10 cellular contexts compared by ENCODE assay signal in genomic region chr19:15324791-15325519, GRCh38. TPM values are rescaled to one million over a fixed set of nuclear protein-coding genes. Genes with fewer than 3 reads are reported as not detected.
DNase-seq lines count a peak whose midpoint lies in the region; ATAC-seq and TF ChIP-seq lines count a peak whose summit lies in the region.
"Had no signal": no experiment of that assay in that cellular context is flagged by ENCODE, and none has a peak within 500 bp of the region (broad histone marks: within the 10 kb centered on the region; RNA-seq: fewer than 3 reads in every experiment).

No MANE protein-coding gene starts in this region.

- peaks cover 99 to 100% (median 100%) of the 10 kb centered on the region in 11 experiments for H4K20me1 ChIP-seq in BLaER1 treated with 17β-estradiol and CSF1 and Interleukin-3, amounts not matched to agents 10 nM and 100 nM
- H4K20me1 ChIP-seq in neural progenitor cell (ENCODE audit: low read depth), result peaks cover 100% of the 10 kb centered on the region

- DNase-seq in NCI-H524 treated with DMSO at 0.1 percent for 48 hours (lab: John Stamatoyannopoulos, UW) (peak; percentile 61), epidermal melanocyte (ENCODE audit: insufficient read length, low spot score) (peak; percentile 7), neural progenitor cell (ENCODE audit: low spot score) (peak; percentile 40), SHP77 treated with DMSO at 0.1 percent for 48 hours (lab: John Stamatoyannopoulos, UW) (no peak), GM13976 (ENCODE audit: low spot score) (no peak)
- DNase-seq: GF-D8 had no signal

- ATAC-seq in HG03025 (IDR thresholded peaks at IDR 0.05; ENCODE audit: low FRiP score, unreplicated experiment), result no peak
- ATAC-seq in GM19452 (IDR thresholded peaks at IDR 0.05; ENCODE audit: unreplicated experiment), result no peak

- no peak overlapping the region for H3K27ac Mint-ChIP-seq in neural progenitor cell

- peaks cover 5% of the 10 kb centered on the region for H3K27me3 Mint-ChIP-seq in neural progenitor cell (ENCODE audit: insufficient read depth, low read depth)

- H3F3A ChIP-seq in neural progenitor cell (ENCODE audit: low read depth), result peaks cover 7% of the 10 kb centered on the region

- H3K36me3 ChIP-seq in BLaER1 treated with 17β-estradiol and CSF1 and Interleukin-3, amounts not matched to agents 10 nM and 100 nM, result peaks cover 0 to 12% (median 0%) of the 10 kb centered on the region in 11 experiments; a peak in 4 of 22 replicates
- H3K36me3 ChIP-seq in neural progenitor cell, result no peaks in the 10 kb centered on the region

- peak overlapping the region in 10 of 11 experiments; percentile 8 to 82 (median 38); a peak in 18 of 22 replicates for H3K4me2 ChIP-seq in BLaER1 treated with 17β-estradiol and CSF1 and Interleukin-3, amounts not matched to agents 10 nM and 100 nM
- peak overlapping the region; percentile 65 for H3K4me2 ChIP-seq in neural progenitor cell

- in situ Hi-C loops in GM13976 (cut with MboI; ENCODE audit: low sequenced_read_pairs, unreplicated experiment), result no loop called here

- H2AFZ ChIP-seq in neural progenitor cell (replicated peaks), result no peak overlapping the region

- TF ChIP-seq CTCF in neural progenitor cell (IDR thresholded peaks at IDR 0.05) (no peak), GM13976 (IDR thresholded peaks at IDR 0.05; ENCODE audit: borderline replicate concordance, control extremely low read depth, extremely low read depth, insufficient read depth, missing control alignments) (no peak)

- H3K9ac ChIP-seq in BLaER1 treated with 17β-estradiol and CSF1 and Interleukin-3, amounts not matched to agents 10 nM and 100 nM, result peak overlapping the region in 5 of 11 experiments; percentile 3 to 41 (median 19); a peak in 4 of 22 replicates
- H3K9ac ChIP-seq in neural progenitor cell, result no peak overlapping the region

- H3K4me1 Mint-ChIP-seq in neural progenitor cell, result peaks cover 60% of the 10 kb centered on the region

- H3K4me1 ChIP-seq in BLaER1 treated with 17β-estradiol and CSF1 and Interleukin-3, amounts not matched to agents 10 nM and 100 nM, result peaks cover 76 to 97% (median 84%) of the 10 kb centered on the region in 10 experiments
- peaks cover 13% of the 10 kb centered on the region for H3K4me1 ChIP-seq in neural progenitor cell

- H3K9me3 ChIP-seq in BLaER1 treated with 17β-estradiol and CSF1 and Interleukin-3, amounts not matched to agents 10 nM and 100 nM (replicated peaks in 1 of 11), result no peaks in the 10 kb centered on the region
- no peaks in the 10 kb centered on the region for H3K9me3 ChIP-seq in neural progenitor cell (ENCODE audit: low read depth)
- H3K9me3 ChIP-seq: HAP-1 had no signal

- no peak overlapping the region for H3K4me3 ChIP-seq in BLaER1 treated with 17β-estradiol and CSF1 and Interleukin-3, amounts not matched to agents 10 nM and 100 nM
- H3K4me3 ChIP-seq in neural progenitor cell, result no peak overlapping the region
- H3K4me3 ChIP-seq: HAP-1 had no signal

- peak overlapping the region in 5 of 11 experiments; percentile 8 to 37 (median 10); a peak in 4 of 22 replicates for H3K27ac ChIP-seq in BLaER1 treated with 17β-estradiol and CSF1 and Interleukin-3, amounts not matched to agents 10 nM and 100 nM
- H3K27ac ChIP-seq in neural progenitor cell, result no peak overlapping the region

- H3K27me3 ChIP-seq in BLaER1 treated with 17β-estradiol and CSF1 and Interleukin-3, amounts not matched to agents 10 nM and 100 nM, result no peaks in the 10 kb centered on the region
- H3K27me3 ChIP-seq in neural progenitor cell, result no peaks in the 10 kb centered on the region

- peaks cover 4% of the 10 kb centered on the region for H3K9me3 Mint-ChIP-seq in neural progenitor cell

- H3K36me3 Mint-ChIP-seq in neural progenitor cell, result peaks cover 16% of the 10 kb centered on the region

- H3K4me3 Mint-ChIP-seq in neural progenitor cell, result peak overlapping the region; percentile 24

- peaks cover 100% of the 10 kb centered on the region for H3K79me2 ChIP-seq in neural progenitor cell (ENCODE audit: low read depth)

RNA-seq across cellular contexts. Expression of gene BRD4, which starts 7.4 kb away (rescaled TPM):
- total RNA-seq in neural progenitor cell (ENCODE audit: low replicate concordance), result 14.5 and 20.9 TPM in 2 replicates

RNA-seq across cellular contexts. Expression of gene AKAP8, which starts 54.6 kb away (rescaled TPM):
- total RNA-seq in neural progenitor cell (ENCODE audit: low replicate concordance), result 20.1 and 23.7 TPM in 2 replicates

Comparison
In these comparisons a context has a peak if more than half of its experiments do, and no peak if none do; other contexts are left out.
1. DNase-seq: peak in NCI-H524 treated with DMSO at 0.1 percent for 48 hours (single experiment), epidermal melanocyte (single experiment) and neural progenitor cell (single experiment); none in SHP77 treated with DMSO at 0.1 percent for 48 hours (single experiment) and GM13976 (single experiment).